Comparison of ENCODE assay signal across 25 cellular contexts in genomic region chr5:40757400-40757799, GRCh38.
"Had no signal": no experiment of that assay in that cellular context is flagged by ENCODE, and none has a peak within 500 bp of the region (broad histone marks: within the 10 kb centered on the region; RNA-seq: fewer than 3 reads in every experiment).

No MANE protein-coding gene starts in this region.

- H3K4me3 ChIP-seq: cardiac muscle cell, colonic mucosa, left lung, lower lobe of right lung, prostate gland, sigmoid colon, smooth muscle cell, thoracic aorta, uterus had no signal

- ATAC-seq: activated T-cell treated with anti-CD3 and anti-CD28 coated beads, Interleukin-2, amount 50 U/mL, for 72 hours; left lung; lower lobe of right lung; naive thymus-derived CD8-positive, alpha-beta T cell; stimulated activated naive B cell treated with anti-CD40 and anti-IgM and Interleukin-4, amounts not matched to agents 10 μg/mL and 1 μg/mL and 100 μg/mL, for 72 hours had no signal

- H3K9me3 ChIP-seq: colonic mucosa, left lung, lower lobe of right lung, prostate gland, sigmoid colon, thoracic aorta, uterus had no signal

- DNase-seq: activated CD4-positive, alpha-beta T cell treated with anti-CD3 and anti-CD28 coated beads for 4 hours; activated effector memory CD4-positive, alpha-beta T cell treated with Interleukin-2 at 50 U/mL for 16 hours; activated naive CD4-positive, alpha-beta T cell treated with Interleukin-2 at 50 U/mL for 16 hours; activated T-cell treated with anti-CD3 and anti-CD28 coated beads for 4 hours; activated T-cell treated with anti-CD3 and anti-CD28 coated beads, Interleukin-2, amount 50 U/mL, for 72 hours; anterior cingulate cortex; cerebellar nuclear complex; colonic mucosa; effector CD8-positive, alpha-beta T cell; lower lobe of right lung; mesenchymal stem cell; naive thymus-derived CD8-positive, alpha-beta T cell; retina; sigmoid colon; stimulated activated CD4-positive, alpha-beta T cell treated with anti-CD3 and anti-CD28 coated beads, Interleukin-1b, Interleukin-23, amount 100 ng/mL, for 48 hours; stimulated activated naive B cell treated with anti-CD40 and anti-IgM and Interleukin-4, amounts not matched to agents 10 μg/mL and 1 μg/mL and 100 μg/mL, for 72 hours; T-helper 9 cell had no signal

- H3K27me3 Mint-ChIP-seq: activated naive CD8-positive, alpha-beta T cell; naive thymus-derived CD8-positive, alpha-beta T cell; stimulated activated naive B cell treated with anti-CD40 and anti-IgM and Interleukin-4, amounts not matched to agents 10 μg/mL and 1 μg/mL and 100 μg/mL, for 72 hours had no signal

- H3K4me3 Mint-ChIP-seq: activated naive CD8-positive, alpha-beta T cell; activated T-cell treated with anti-CD3 and anti-CD28 coated beads, Interleukin-2, amount 50 U/mL, for 72 hours; stimulated activated naive B cell treated with anti-CD40 and anti-IgM and Interleukin-4, amounts not matched to agents 10 μg/mL and 1 μg/mL and 100 μg/mL, for 72 hours had no signal

- H3K27ac ChIP-seq: cardiac muscle cell, colonic mucosa, left lung, lower lobe of right lung, prostate gland, sigmoid colon, thoracic aorta, uterus, VCaP had no signal

- H3K27me3 ChIP-seq: cardiac muscle cell, colonic mucosa, left lung, sigmoid colon, uterus had no signal

- H3K4me1 ChIP-seq: prostate gland, uterus had no signal

- H3K4me2 ChIP-seq: smooth muscle cell had no signal

- H3K9me3 Mint-ChIP-seq: activated T-cell treated with anti-CD3 and anti-CD28 coated beads, Interleukin-2, amount 50 U/mL, for 72 hours; naive thymus-derived CD8-positive, alpha-beta T cell; stimulated activated naive B cell treated with anti-CD40 and anti-IgM and Interleukin-4, amounts not matched to agents 10 μg/mL and 1 μg/mL and 100 μg/mL, for 72 hours had no signal

- H3K36me3 ChIP-seq: colonic mucosa, prostate gland, thoracic aorta, uterus had no signal

- H3K27ac Mint-ChIP-seq: activated naive CD8-positive, alpha-beta T cell; activated T-cell treated with anti-CD3 and anti-CD28 coated beads, Interleukin-2, amount 50 U/mL, for 72 hours; stimulated activated naive B cell treated with anti-CD40 and anti-IgM and Interleukin-4, amounts not matched to agents 10 μg/mL and 1 μg/mL and 100 μg/mL, for 72 hours had no signal
